11 cellular contexts compared by ENCODE assay signal in genomic region chr19:38321646-38322323, GRCh38. TPM values are rescaled to one million over a fixed set of nuclear protein-coding genes. Genes with fewer than 3 reads are reported as not detected.
A peak's percentile ranks its signal among the peaks of the same experiment; 100 is the strongest.
DNase-seq lines count a peak whose midpoint lies in the region; ATAC-seq and TF ChIP-seq lines count a peak whose summit lies in the region.
"Had no signal": no experiment of that assay in that cellular context is flagged by ENCODE, and none has a peak within 500 bp of the region (broad histone marks: within the 10 kb centered on the region; RNA-seq: fewer than 3 reads in every experiment).

No MANE protein-coding gene starts in this region.

- H3K9me3 ChIP-seq in lower lobe of right lung = no peaks in the 10 kb centered on the region
- H3K9me3 ChIP-seq in uterus = no peaks in the 10 kb centered on the region

- ATAC-seq in activated naive CD4-positive, alpha-beta T cell treated with anti-CD3 and anti-CD28 coated beads, Interleukin-2, amount 50 U/mL, for 72 hours = no peak
- no peak for ATAC-seq in central memory CD8-positive, alpha-beta T cell (replicated peaks; ENCODE audit: extremely low read depth, poor library complexity, severe bottlenecking)
- peak in 1 of 2 donors; percentile 29 for ATAC-seq in lower lobe of right lung

- DNase-seq in activated naive CD4-positive, alpha-beta T cell treated with anti-CD3 and anti-CD28 coated beads, Interleukin-2, amount 50 U/mL, for 72 hours (ENCODE audit: low spot score in 2 of 2) = no peak
- DNase-seq in activated naive CD4-positive, alpha-beta T cell treated with anti-CD3 and anti-CD28 coated beads for 36 hours = no peak
- DNase-seq in central memory CD8-positive, alpha-beta T cell (ENCODE audit: low spot score in 2 of 2) = no peak
- DNase-seq in lower lobe of right lung = no peak
- peak; percentile 89 to 96 for DNase-seq in uterus
- DNase-seq in germinal center (ENCODE audit: low spot score) = no peak
- no peak for DNase-seq in NCI-H345 treated with DMSO at 0.1 percent for 48 hours (lab: John Stamatoyannopoulos, UW; ENCODE audit: unreplicated experiment)
- no peak for DNase-seq in LoVo (ENCODE audit: low spot score)
- DNase-seq: DMS 273 treated with DMSO at 0.1 percent for 48 hours had no signal

- H3K36me3 ChIP-seq in lower lobe of right lung = peaks cover 27% of the 10 kb centered on the region
- no peaks in the 10 kb centered on the region for H3K36me3 ChIP-seq in uterus

- H3K4me3 ChIP-seq in lower lobe of right lung (peak overlapping the region; percentile 75), uterus (peak overlapping the region; percentile 49 to 54)

- TF ChIP-seq CTCF in lower lobe of right lung (IDR thresholded peaks at IDR 0.05) (no peak), uterus (IDR thresholded peaks at IDR 0.05) (peak in 1 of 4 experiments; percentile 15)

- no peak overlapping the region for H3K4me3 Mint-ChIP-seq in activated naive CD4-positive, alpha-beta T cell treated with anti-CD3 and anti-CD28 coated beads for 36 hours
- peak overlapping the region; percentile 83 for H3K4me3 Mint-ChIP-seq in central memory CD8-positive, alpha-beta T cell

- H3K27me3 Mint-ChIP-seq in activated naive CD4-positive, alpha-beta T cell treated with anti-CD3 and anti-CD28 coated beads for 36 hours (ENCODE audit: low read depth) = no peaks in the 10 kb centered on the region
- H3K27me3 Mint-ChIP-seq in central memory CD8-positive, alpha-beta T cell = no peaks in the 10 kb centered on the region
- H3K27me3 Mint-ChIP-seq: IgD-negative memory B cell; stimulated activated naive CD8-positive, alpha-beta T cell treated with anti-CD3 and anti-CD28 coated beads, Interleukin-15, Interleukin-2, amounts not matched to agents 100 ng/mL and 50 ng/mL, for 24 hours had no signal

- H3K9me3 Mint-ChIP-seq in activated naive CD4-positive, alpha-beta T cell treated with anti-CD3 and anti-CD28 coated beads, Interleukin-2, amount 50 U/mL, for 72 hours = no peaks in the 10 kb centered on the region
- H3K9me3 Mint-ChIP-seq in activated naive CD4-positive, alpha-beta T cell treated with anti-CD3 and anti-CD28 coated beads for 36 hours = no peaks in the 10 kb centered on the region
- H3K9me3 Mint-ChIP-seq in central memory CD8-positive, alpha-beta T cell = no peaks in the 10 kb centered on the region
- H3K9me3 Mint-ChIP-seq: IgD-negative memory B cell; stimulated activated naive CD8-positive, alpha-beta T cell treated with anti-CD3 and anti-CD28 coated beads, Interleukin-15, Interleukin-2, amounts not matched to agents 100 ng/mL and 50 ng/mL, for 24 hours had no signal

- CTCF ChIA-PET in activated naive CD4-positive, alpha-beta T cell treated with anti-CD3 and anti-CD28 coated beads for 36 hours (lab: Charles Lee) = no interaction called here

- H3K36me3 Mint-ChIP-seq in activated naive CD4-positive, alpha-beta T cell treated with anti-CD3 and anti-CD28 coated beads, Interleukin-2, amount 50 U/mL, for 72 hours = peaks cover under 1 to 4% of the 10 kb centered on the region in 2 donors
- H3K36me3 Mint-ChIP-seq in activated naive CD4-positive, alpha-beta T cell treated with anti-CD3 and anti-CD28 coated beads for 36 hours (ENCODE audit: low read depth) = peaks cover 7% of the 10 kb centered on the region
- H3K36me3 Mint-ChIP-seq in central memory CD8-positive, alpha-beta T cell (ENCODE audit: insufficient read depth) = peaks cover 9% of the 10 kb centered on the region

- peaks cover 36% of the 10 kb centered on the region for H3K4me1 Mint-ChIP-seq in activated naive CD4-positive, alpha-beta T cell treated with anti-CD3 and anti-CD28 coated beads for 36 hours (ENCODE audit: low read depth)
- H3K4me1 Mint-ChIP-seq in central memory CD8-positive, alpha-beta T cell = peaks cover 41% of the 10 kb centered on the region

- peaks cover 51% of the 10 kb centered on the region for H3K4me1 ChIP-seq in lower lobe of right lung
- H3K4me1 ChIP-seq in uterus = peaks cover 0 to 9% of the 10 kb centered on the region in 2 donors

- H3K27ac Mint-ChIP-seq in activated naive CD4-positive, alpha-beta T cell treated with anti-CD3 and anti-CD28 coated beads, Interleukin-2, amount 50 U/mL, for 72 hours = peak overlapping the region; percentile 32 to 72
- no peak overlapping the region for H3K27ac Mint-ChIP-seq in activated naive CD4-positive, alpha-beta T cell treated with anti-CD3 and anti-CD28 coated beads for 36 hours
- H3K27ac Mint-ChIP-seq in central memory CD8-positive, alpha-beta T cell (ENCODE audit: low read depth) = no peak overlapping the region
- H3K27ac Mint-ChIP-seq: stimulated activated naive CD8-positive, alpha-beta T cell treated with anti-CD3 and anti-CD28 coated beads, Interleukin-15, Interleukin-2, amounts not matched to agents 100 ng/mL and 50 ng/mL, for 24 hours had no signal

- intact Hi-C loops in activated naive CD4-positive, alpha-beta T cell treated with anti-CD3 and anti-CD28 coated beads for 36 hours (cut with micrococcal nuclease) = no loop called here
- intact Hi-C loops in lower lobe of right lung (cut with DNase I) = no loop called here
- intact Hi-C loops in uterus (cut with DNase I; ENCODE audit: low total_unique reads) = loop anchor here (2.0 kb wide), 1 partner anchor 69 kb away; no protein-coding TSS in a partner anchor

- H3K27ac ChIP-seq in lower lobe of right lung (peak overlapping the region; percentile 89), uterus (peak overlapping the region; percentile 68 to 69)

- peak in 1 of 2 donors; percentile 51 for TF ChIP-seq POLR2A in uterus (IDR thresholded peaks at IDR 0.05)

- H3K27me3 ChIP-seq in lower lobe of right lung (ENCODE audit: low read depth) (no peaks in the 10 kb centered on the region), uterus (no peaks in the 10 kb centered on the region)

RNA-seq across cellular contexts. Expression of gene KCNK6, which starts 2.1 kb away (rescaled TPM):
- total RNA-seq in activated naive CD4-positive, alpha-beta T cell treated with anti-CD3 and anti-CD28 coated beads, Interleukin-2, amount 50 U/mL, for 72 hours = 10 to 100 TPM; 10.7 to 12.1 TPM
- 1 to 10 TPM; 4.7 to 5.8 TPM for total RNA-seq in activated naive CD4-positive, alpha-beta T cell treated with anti-CD3 and anti-CD28 coated beads for 36 hours
- total RNA-seq in lower lobe of right lung (11.5 TPM), uterus (10 to 100 TPM in 1 of 4 donors, 1 to 10 TPM in 2, under 1 TPM in 1; 0.59 to 60.6 (median 4.3) TPM)

RNA-seq across cellular contexts. Expression of gene YIF1B, which starts 6.0 kb away (rescaled TPM):
- total RNA-seq in activated naive CD4-positive, alpha-beta T cell treated with anti-CD3 and anti-CD28 coated beads, Interleukin-2, amount 50 U/mL, for 72 hours = 10 to 100 TPM; 82.1 to 90.0 TPM
- total RNA-seq in activated naive CD4-positive, alpha-beta T cell treated with anti-CD3 and anti-CD28 coated beads for 36 hours = 10 to 100 TPM; 56.0 to 61.1 TPM
- total RNA-seq in lower lobe of right lung = 38.9 TPM
- 10 to 100 TPM in 3 of 4 donors, 1 to 10 TPM in 1; 6.4 to 31.7 (median 21.5) TPM for total RNA-seq in uterus

RNA-seq across cellular contexts. Expression of gene CATSPERG, which starts 13.8 kb away (rescaled TPM):
- total RNA-seq in activated naive CD4-positive, alpha-beta T cell treated with anti-CD3 and anti-CD28 coated beads, Interleukin-2, amount 50 U/mL, for 72 hours = 10 to 100 TPM in 1 of 2 donors, 1 to 10 TPM in 1; 4.1 to 22.8 TPM
- total RNA-seq in activated naive CD4-positive, alpha-beta T cell treated with anti-CD3 and anti-CD28 coated beads for 36 hours = 1 to 10 TPM; 2.5 to 2.7 TPM
- total RNA-seq in lower lobe of right lung = 10.9 TPM
- total RNA-seq in uterus = 10 to 100 TPM in 3 of 4 donors, not detected in 1; 10.6 to 95.3 (median 19.3) TPM

RNA-seq across cellular contexts. Expression of gene C19orf33, which starts 17.7 kb away (rescaled TPM):
- not detected for total RNA-seq in activated naive CD4-positive, alpha-beta T cell treated with anti-CD3 and anti-CD28 coated beads, Interleukin-2, amount 50 U/mL, for 72 hours
- total RNA-seq in activated naive CD4-positive, alpha-beta T cell treated with anti-CD3 and anti-CD28 coated beads for 36 hours = not detected
- total RNA-seq in lower lobe of right lung (35.6 TPM), uterus (10 to 100 TPM in 1 of 4 donors, 1 to 10 TPM in 2, not detected in 1; 2.9 to 15.3 (median 4.1) TPM)

RNA-seq across cellular contexts. Expression of gene PSMD8, which starts 52.6 kb away (rescaled TPM):
- total RNA-seq in activated naive CD4-positive, alpha-beta T cell treated with anti-CD3 and anti-CD28 coated beads, Interleukin-2, amount 50 U/mL, for 72 hours = 100 to 1,000 TPM; 189 to 203 TPM
- 100 to 1,000 TPM; 194 to 204 TPM for total RNA-seq in activated naive CD4-positive, alpha-beta T cell treated with anti-CD3 and anti-CD28 coated beads for 36 hours
- total RNA-seq in lower lobe of right lung (113 TPM), uterus (100 to 1,000 TPM in 3 of 4 donors, 10 to 100 TPM in 1; 67.4 to 156 (median 128) TPM)

Comparison
In these comparisons a context has a peak if more than half of its experiments do, and no peak if none do; other contexts are left out.
1. H3K27ac Mint-ChIP-seq: peak in activated naive CD4-positive, alpha-beta T cell treated with anti-CD3 and anti-CD28 coated beads, Interleukin-2, amount 50 U/mL, for 72 hours (2 of 2); none in activated naive CD4-positive, alpha-beta T cell treated with anti-CD3 and anti-CD28 coated beads for 36 hours (single experiment) and central memory CD8-positive, alpha-beta T cell (single experiment).
2. DNase-seq: peak in uterus (2 of 2); none in activated naive CD4-positive, alpha-beta T cell treated with anti-CD3 and anti-CD28 coated beads, Interleukin-2, amount 50 U/mL, for 72 hours (0 of 2), activated naive CD4-positive, alpha-beta T cell treated with anti-CD3 and anti-CD28 coated beads for 36 hours (single experiment), central memory CD8-positive, alpha-beta T cell (0 of 2), lower lobe of right lung (single experiment), germinal center (single experiment), NCI-H345 treated with DMSO at 0.1 percent for 48 hours (single experiment) and LoVo (single experiment).